ENCODE assay signal across 10 cellular contexts in the genomic region with DNA sequence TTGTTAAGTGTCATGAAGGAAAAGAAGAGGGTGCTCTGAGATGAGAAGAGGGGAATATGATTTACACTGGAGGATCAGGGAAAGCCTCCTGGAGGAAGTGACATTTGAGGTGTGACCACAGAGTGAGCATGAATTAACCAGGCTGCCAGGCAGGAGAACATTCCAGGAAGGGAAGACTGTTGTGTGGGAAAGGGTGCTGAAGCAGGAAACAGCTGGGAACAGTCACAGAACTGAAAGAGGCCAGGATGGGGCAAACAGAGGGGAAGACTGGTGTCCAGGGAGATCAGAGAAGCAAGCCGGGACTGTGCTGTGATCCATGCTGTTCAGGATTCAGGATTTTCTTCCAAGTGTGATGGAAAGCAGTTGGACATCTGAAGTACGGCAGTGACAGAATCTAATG. TPM values are rescaled to one million over a fixed set of nuclear protein-coding genes. Genes with fewer than 3 reads are reported as not detected.
A peak's percentile ranks its signal among the peaks of the same experiment; 100 is the strongest.
DNase-seq lines count a peak whose midpoint lies in the region; ATAC-seq and TF ChIP-seq lines count a peak whose summit lies in the region.
"Had no signal": no experiment of that assay in that cellular context is flagged by ENCODE, and none has a peak within 500 bp of the region (broad histone marks: within the 10 kb centered on the region; RNA-seq: fewer than 3 reads in every experiment).

No MANE protein-coding gene starts in this region.

- H2BK20ac ChIP-seq in H9 (ENCODE audit: low read depth, low read length, poor library complexity, severe bottlenecking) = no peak overlapping the region

- peak overlapping the region in 1 of 3 experiments; percentile 28; a peak in 2 of 7 replicates for H3K27ac Mint-ChIP-seq in H9

- no peak overlapping the region for H3K56ac ChIP-seq in H9 (ENCODE audit: insufficient read length, low read depth, low read length)

- no peaks in the 10 kb centered on the region for H3K79me2 ChIP-seq in H9 (ENCODE audit: insufficient read depth, low read length)

- H3K36me3 ChIP-seq in heart right ventricle (peaks cover 0 to 12% (median 0%) of the 10 kb centered on the region in 9 donors), psoas muscle (ENCODE audit: insufficient read depth in 1 of 2, low read depth in 1 of 2) (peaks cover 0 to 4% of the 10 kb centered on the region in 2 donors), sigmoid colon (no peaks in the 10 kb centered on the region)

- 0 out of 2 replicates have a peak overlapping the region, but pooled peaks have one; percentile 6 for H3K14ac ChIP-seq in H9 (ENCODE audit: insufficient read depth, low read length)

- ATAC-seq in heart right ventricle = peak in 7 of 8 donors; percentile 34 to 75 (median 48)
- ATAC-seq in psoas muscle = peak in 3 of 4 donors; percentile 9 to 43 (median 42)
- no peak for ATAC-seq in GM21717 (IDR thresholded peaks at IDR 0.05; ENCODE audit: unreplicated experiment)
- no peak for ATAC-seq in HG02870 (IDR thresholded peaks at IDR 0.05; ENCODE audit: unreplicated experiment)

- TF ChIP-seq EP300 in sigmoid colon (IDR thresholded peaks at IDR 0.05) = no peak

- H3K9me3 ChIP-seq in H9 (ENCODE audit: control insufficient read depth, low read depth, low read length) (no peaks in the 10 kb centered on the region), heart right ventricle (no peaks in the 10 kb centered on the region), psoas muscle (no peaks in the 10 kb centered on the region), sigmoid colon (no peaks in the 10 kb centered on the region)

- no peak for TF ChIP-seq CTCF in H9 (conservative IDR thresholded peaks at IDR 0.05)
- no peak for TF ChIP-seq CTCF in heart right ventricle (IDR thresholded peaks at IDR 0.05)
- no peak for TF ChIP-seq CTCF in psoas muscle (IDR thresholded peaks at IDR 0.05)
- TF ChIP-seq CTCF in sigmoid colon (IDR thresholded peaks at IDR 0.05) = no peak

- H4K91ac ChIP-seq in H9 (ENCODE audit: insufficient read length, low read depth, low read length) = no peak overlapping the region

- no peak overlapping the region for H2BK5ac ChIP-seq in H9 (ENCODE audit: insufficient read length, low read length)

- no peaks in the 10 kb centered on the region for H3K23me2 ChIP-seq in H9 (ENCODE audit: insufficient read length, low read depth, low read length, poor library complexity, severe bottlenecking)

- no peak overlapping the region for H2AK5ac ChIP-seq in H9 (ENCODE audit: insufficient read length, low read length)

- H2BK12ac ChIP-seq in H9 (ENCODE audit: insufficient read length, low read depth, low read length) = no peak overlapping the region

- intact Hi-C loops in heart right ventricle (cut with DNase I) = no loop called here
- intact Hi-C loops in psoas muscle (cut with DNase I) = no loop called here
- intact Hi-C loops in sigmoid colon (cut with DNase I) = no loop called here

- H4K5ac ChIP-seq in H9 (ENCODE audit: insufficient read length, low read depth, low read length) = no peak overlapping the region

- H4K8ac ChIP-seq in H9 (replicated peaks; ENCODE audit: insufficient read length, low read depth, low read length) = no peak overlapping the region

- no peak overlapping the region for H2AFZ ChIP-seq in H9 (ENCODE audit: low read length)

- no peaks in the 10 kb centered on the region; the same call in 1 of the 2 replicates for H3K27me3 Mint-ChIP-seq in H9 (ENCODE audit: low read depth)

- H3K4me1 ChIP-seq in H9 (ENCODE audit: insufficient read depth, low read length) = no peaks in the 10 kb centered on the region
- peaks cover 4 to 91% (median 80%) of the 10 kb centered on the region in 9 donors for H3K4me1 ChIP-seq in heart right ventricle
- H3K4me1 ChIP-seq in psoas muscle = peaks cover 78% of the 10 kb centered on the region
- H3K4me1 ChIP-seq in sigmoid colon = peaks cover 0 to 20% (median 4%) of the 10 kb centered on the region in 4 donors

- DNase-seq in H9 (no peak), amniotic epithelial cell (ENCODE audit: low read depth) (peak; percentile 70), heart right ventricle (no peak), psoas muscle (no peak), inferior parietal cortex (ENCODE audit: extremely low spot score) (no peak), sigmoid colon (no peak)
- DNase-seq: NCI-H1092 treated with DMSO at 0.1 percent for 48 hours, posterior cingulate gyrus had no signal

- no peak overlapping the region for H2BK15ac ChIP-seq in H9 (ENCODE audit: low read depth, low read length)

- H3K9ac ChIP-seq in H9 (ENCODE audit: extremely low read depth, insufficient read length, low read length) = no peak overlapping the region

- peaks cover 0 to 4% (median 3%) of the 10 kb centered on the region in 3 experiments; a peak in 1 of 7 replicates for H3K36me3 Mint-ChIP-seq in H9 (ENCODE audit: insufficient read depth in 1 of 3, low read depth in 3 of 3)

- H3K4me3 ChIP-seq in heart right ventricle (no peak overlapping the region), psoas muscle (no peak overlapping the region), sigmoid colon (no peak overlapping the region)

- peaks cover 4 to 13% of the 10 kb centered on the region in 2 experiments for H3K4me1 Mint-ChIP-seq in H9

- no peak overlapping the region for H2BK120ac ChIP-seq in H9 (ENCODE audit: low read depth, low read length, poor library complexity, severe bottlenecking)

- H3K4me3 Mint-ChIP-seq in H9 = no peak overlapping the region

- H3K23ac ChIP-seq in H9 (ENCODE audit: insufficient read length, low read depth, low read length) = no peak overlapping the region

- no peak overlapping the region for H3K4ac ChIP-seq in H9 (ENCODE audit: low read depth, low read length)

- H3K79me1 ChIP-seq in H9 (ENCODE audit: insufficient read depth, low read depth, low read length, poor library complexity, severe bottlenecking) = no peaks in the 10 kb centered on the region

- no peak overlapping the region for H3K4me2 ChIP-seq in H9 (ENCODE audit: insufficient read depth, insufficient read length, low read length)

- H3K18ac ChIP-seq in H9 (ENCODE audit: insufficient read length, low read depth, low read length) = no peak overlapping the region

- no peaks in the 10 kb centered on the region for H4K20me1 ChIP-seq in H9 (ENCODE audit: control insufficient read depth, insufficient read depth, insufficient read length)

- no peaks in the 10 kb centered on the region for H3K27me3 ChIP-seq in H9 (ENCODE audit: insufficient read depth, low read length)
- H3K27me3 ChIP-seq in heart right ventricle = no peaks in the 10 kb centered on the region
- H3K27me3 ChIP-seq in psoas muscle (ENCODE audit: insufficient read depth in 3 of 3, low read length in 2 of 3) = no peaks in the 10 kb centered on the region
- no peaks in the 10 kb centered on the region for H3K27me3 ChIP-seq in sigmoid colon

- WGBS in H9 (ENCODE audit: extremely low coverage, insufficient read length, low lambda C conversion rate) = no CpG with 5 or more reads among the region's 2 CpGs
- WGBS in heart right ventricle, 2 donors = 37 to 38% methylated on average over 2 of the region's 2 CpGs
- 59 to 71% (median 64%) methylated on average over 2 of the region's 2 CpGs for whole genome bisulfite sequencing in psoas muscle, 3 donors
- 88 to 90% methylated on average over 2 of the region's 2 CpGs for WGBS in sigmoid colon, 2 donors

- no peak overlapping the region for H3K27ac ChIP-seq in H9 (ENCODE audit: insufficient read length, low read depth, low read length)
- peak overlapping the region in 4 of 10 donors; percentile 6 to 24 (median 21) for H3K27ac ChIP-seq in heart right ventricle
- H3K27ac ChIP-seq in psoas muscle = no peak overlapping the region
- no peak overlapping the region for H3K27ac ChIP-seq in sigmoid colon

- no peaks in the 10 kb centered on the region for H3K9me3 Mint-ChIP-seq in H9

- TF ChIP-seq POLR2A in sigmoid colon (IDR thresholded peaks at IDR 0.05) = no peak

- H3T11ph ChIP-seq in H9 (ENCODE audit: low read length) = no peak overlapping the region

RNA-seq across cellular contexts. Expression of a gene that starts 14.9 kb away (rescaled TPM):
- total RNA-seq in H9 (2021) = 19.0 and 21.9 TPM in 2 replicates
- 100 to 1,000 TPM in 9 of 10 donors, 10 to 100 TPM in 1; 99.4 to 203 (median 136) TPM for total RNA-seq in heart right ventricle
- polyA plus RNA-seq in heart right ventricle = 10 to 100 TPM; 19.7 to 29.3 TPM
- total RNA-seq in psoas muscle = 100 to 1,000 TPM in 2 of 4 donors, 10 to 100 TPM in 2; 74.7 to 166 (median 99.6) TPM
- 10 to 100 TPM; 18.1 to 78.5 (median 26.0) TPM for polyA plus RNA-seq in psoas muscle
- 10 to 100 TPM in 1 of 4 donors, 1 to 10 TPM in 3; 7.8 to 11.6 (median 8.8) TPM for total RNA-seq in sigmoid colon
- polyA plus RNA-seq in sigmoid colon = 10 to 100 TPM in 1 of 3 donors, 1 to 10 TPM in 2; 2.4 to 15.7 (median 7.6) TPM

Comparison
In these comparisons a context has a peak if more than half of its experiments do, and no peak if none do; other contexts are left out.
1. ATAC-seq: peak in heart right ventricle (7 of 8) and psoas muscle (3 of 4); none in GM21717 (single experiment) and HG02870 (single experiment).